8 cellular contexts compared by ENCODE assay signal in the genomic region with DNA sequence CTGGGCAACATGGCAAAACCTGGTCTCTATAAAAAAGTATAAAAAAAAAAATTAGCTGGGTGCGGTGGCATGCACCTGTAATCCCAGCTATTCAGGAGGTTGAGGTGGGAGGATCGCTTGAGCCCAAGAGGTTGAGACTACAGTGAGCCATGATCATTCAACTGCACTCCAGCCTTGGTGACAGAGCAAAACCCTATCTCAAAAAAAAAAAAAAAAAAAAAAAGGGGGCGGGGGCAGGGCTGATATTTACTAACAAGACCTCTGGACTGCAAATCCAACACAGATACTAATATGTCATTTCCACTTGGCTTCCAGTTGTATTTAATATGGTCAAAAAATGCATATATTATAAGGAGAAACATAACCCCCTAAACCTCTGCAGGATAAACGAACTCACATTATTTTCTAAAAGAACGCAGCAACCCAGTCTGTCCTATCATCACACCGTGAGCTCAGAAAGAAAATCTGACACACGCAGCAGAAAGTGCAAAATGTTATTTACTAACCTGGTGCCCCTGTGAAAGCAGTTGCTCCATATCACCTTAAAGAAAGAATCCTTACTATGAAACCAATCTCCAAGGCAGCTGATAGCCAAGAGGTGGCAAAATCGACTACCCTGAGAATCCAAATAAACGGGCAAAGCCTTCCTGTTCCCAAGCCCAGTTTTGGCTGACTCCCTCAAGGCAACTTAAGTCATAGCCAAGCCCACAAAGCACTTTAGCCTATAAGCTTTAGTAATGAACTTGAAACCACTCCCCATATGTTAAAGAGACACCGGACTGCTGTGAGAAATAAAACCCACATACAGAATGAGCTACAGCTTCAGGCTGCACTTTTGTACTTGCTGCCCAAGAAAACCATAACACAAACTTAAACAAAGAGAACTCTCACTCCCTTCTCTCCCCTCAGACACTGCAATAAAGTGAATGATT. TPM values are rescaled to one million over a fixed set of nuclear protein-coding genes. Genes with fewer than 3 reads are reported as not detected.
DNase-seq lines count a peak whose midpoint lies in the region; ATAC-seq and TF ChIP-seq lines count a peak whose summit lies in the region.

No MANE protein-coding gene starts in this region.

- H3K18ac ChIP-seq in neuronal stem cell (ENCODE audit: low read length), result no peak overlapping the region

- no peak overlapping the region for H3K4ac ChIP-seq in neuronal stem cell (ENCODE audit: low read length)

- no peak overlapping the region for H2BK15ac ChIP-seq in neuronal stem cell (ENCODE audit: low read length)

- peaks cover 21% of the 10 kb centered on the region for H3K4me1 ChIP-seq in SJCRH30
- peaks cover 3 to 5% of the 10 kb centered on the region in 2 donors for H3K4me1 ChIP-seq in neuronal stem cell (ENCODE audit: control insufficient read depth in 2 of 2, insufficient read depth in 1 of 2, low read depth in 1 of 2, low read length in 2 of 2)

- H3K14ac ChIP-seq in neuronal stem cell (ENCODE audit: low read length), result no peak overlapping the region

- H3K27ac ChIP-seq in SJCRH30 (peak overlapping the region; percentile 28; the same call in 1 of the 2 replicates), neuronal stem cell (replicated peaks; ENCODE audit: low read length) (no peak overlapping the region)

- no peak overlapping the region for H2BK120ac ChIP-seq in neuronal stem cell (ENCODE audit: low read depth, low read length)

- peak overlapping the region; percentile 63 for H2AFZ ChIP-seq in neuronal stem cell (ENCODE audit: low read length)

- WGBS in neuronal stem cell (ENCODE audit: extremely low coverage in 2 of 2, insufficient read length in 2 of 2, insufficient replicate concordance in 1 of 2), 2 donors, result no CpG with 5 or more reads among the region's 10 CpGs

- H3K36me3 ChIP-seq in SJCRH30 (no peaks in the 10 kb centered on the region), neuronal stem cell (replicated peaks in 1 of 2; ENCODE audit: control insufficient read depth in 2 of 2, insufficient read depth in 2 of 2, low read length in 2 of 2) (no peaks in the 10 kb centered on the region)

- peak; percentile 8 for DNase-seq in G401 (ENCODE audit: low spot score)
- DNase-seq in HPDE6-E6E7 (ENCODE audit: extremely low spot score), result peak; percentile 78
- peak; percentile 60 to 86 for DNase-seq in SJCRH30
- peak; percentile 93 for DNase-seq in fibroblast of pulmonary artery (ENCODE audit: low read depth)
- DNase-seq in neuronal stem cell (ENCODE audit: low spot score), result no peak
- no peak for DNase-seq in activated CD8-positive, alpha-beta memory T cell treated with anti-CD3 and anti-CD28 coated beads, Interleukin-2, amount 50 U/mL, for 4 hours
- no peak for DNase-seq in NCI-H345 treated with DMSO at 0.1 percent for 48 hours (lab: John Stamatoyannopoulos, UW; ENCODE audit: unreplicated experiment)

- in situ Hi-C loops in G401 (cut with HindIII; ENCODE audit: low sequenced_read_pairs), result no loop called here

- H4K91ac ChIP-seq in neuronal stem cell (ENCODE audit: low read depth, low read length, poor library complexity), result no peak overlapping the region

- no peaks in the 10 kb centered on the region for H3K27me3 ChIP-seq in SJCRH30
- no peaks in the 10 kb centered on the region for H3K27me3 ChIP-seq in neuronal stem cell (ENCODE audit: control insufficient read depth in 3 of 3, insufficient read depth in 3 of 3, low read depth in 1 of 3, low read length in 3 of 3)

- no peak overlapping the region for H4K8ac ChIP-seq in neuronal stem cell (ENCODE audit: low read depth, low read length)

- no peak overlapping the region for H3K23ac ChIP-seq in neuronal stem cell (ENCODE audit: low read depth, low read length, poor library complexity)

- no peak for TF ChIP-seq CTCF in fibroblast of pulmonary artery (IDR thresholded peaks at IDR 0.05; ENCODE audit: low read length, missing control alignments)

- H3K9me3 ChIP-seq in SJCRH30 (replicated peaks) (no peaks in the 10 kb centered on the region), neuronal stem cell (replicated peaks in 1 of 2; ENCODE audit: control insufficient read depth in 2 of 2, insufficient read depth in 1 of 2, low read depth in 1 of 2, low read length in 2 of 2) (no peaks in the 10 kb centered on the region)

- ATAC-seq in HG03280 (IDR thresholded peaks at IDR 0.05; ENCODE audit: unreplicated experiment), result no peak

- H3K4me3 ChIP-seq in SJCRH30, result peak overlapping the region; percentile 60
- peak overlapping the region; percentile 66 for H3K4me3 ChIP-seq in fibroblast of pulmonary artery (replicated peaks; ENCODE audit: low read depth, low read length)
- no peak overlapping the region for H3K4me3 ChIP-seq in neuronal stem cell (ENCODE audit: low read length in 2 of 2)

- no peak overlapping the region for H3K9ac ChIP-seq in neuronal stem cell (ENCODE audit: low read depth, low read length, poor library complexity)

- no peak overlapping the region for H2AK5ac ChIP-seq in neuronal stem cell (ENCODE audit: low read depth, low read length)

- no peak overlapping the region for H3K4me2 ChIP-seq in neuronal stem cell (ENCODE audit: insufficient read depth, low read length, poor library complexity, severe bottlenecking)

- H3K79me1 ChIP-seq in neuronal stem cell (ENCODE audit: low read depth, low read length), result no peaks in the 10 kb centered on the region

- no peak overlapping the region for H2BK5ac ChIP-seq in neuronal stem cell (ENCODE audit: low read length)

- no peak overlapping the region for H2BK12ac ChIP-seq in neuronal stem cell (ENCODE audit: low read length)

RNA-seq across cellular contexts. Expression of a gene that starts 39.3 kb away (rescaled TPM):
- not detected in 2 replicates for total RNA-seq in G401 (2014; rRNA removed; shearing (Covaris generic))
- total RNA-seq in SJCRH30 (2014; rRNA removed; shearing (Covaris generic)), result 4.2 and 5.2 TPM in 2 replicates
- 1.6 TPM for polyA plus RNA-seq in neuronal stem cell (2013, experiment 1 of 2)
- 0.36 TPM for polyA plus RNA-seq in neuronal stem cell (2013, experiment 2 of 2)

Comparison
In these comparisons a context has a peak if more than half of its experiments do, and no peak if none do; other contexts are left out.
1. DNase-seq: peak in G401 (single experiment), HPDE6-E6E7 (single experiment), SJCRH30 (2 of 2) and fibroblast of pulmonary artery (single experiment); none in neuronal stem cell (single experiment), activated CD8-positive, alpha-beta memory T cell treated with anti-CD3 and anti-CD28 coated beads, Interleukin-2, amount 50 U/mL, for 4 hours (single experiment) and NCI-H345 treated with DMSO at 0.1 percent for 48 hours (single experiment).
2. H3K4me3 ChIP-seq: peak in SJCRH30 (single experiment) and fibroblast of pulmonary artery (single experiment); none in neuronal stem cell (0 of 2).